11 cellular contexts compared by ENCODE assay signal in the genomic region with DNA sequence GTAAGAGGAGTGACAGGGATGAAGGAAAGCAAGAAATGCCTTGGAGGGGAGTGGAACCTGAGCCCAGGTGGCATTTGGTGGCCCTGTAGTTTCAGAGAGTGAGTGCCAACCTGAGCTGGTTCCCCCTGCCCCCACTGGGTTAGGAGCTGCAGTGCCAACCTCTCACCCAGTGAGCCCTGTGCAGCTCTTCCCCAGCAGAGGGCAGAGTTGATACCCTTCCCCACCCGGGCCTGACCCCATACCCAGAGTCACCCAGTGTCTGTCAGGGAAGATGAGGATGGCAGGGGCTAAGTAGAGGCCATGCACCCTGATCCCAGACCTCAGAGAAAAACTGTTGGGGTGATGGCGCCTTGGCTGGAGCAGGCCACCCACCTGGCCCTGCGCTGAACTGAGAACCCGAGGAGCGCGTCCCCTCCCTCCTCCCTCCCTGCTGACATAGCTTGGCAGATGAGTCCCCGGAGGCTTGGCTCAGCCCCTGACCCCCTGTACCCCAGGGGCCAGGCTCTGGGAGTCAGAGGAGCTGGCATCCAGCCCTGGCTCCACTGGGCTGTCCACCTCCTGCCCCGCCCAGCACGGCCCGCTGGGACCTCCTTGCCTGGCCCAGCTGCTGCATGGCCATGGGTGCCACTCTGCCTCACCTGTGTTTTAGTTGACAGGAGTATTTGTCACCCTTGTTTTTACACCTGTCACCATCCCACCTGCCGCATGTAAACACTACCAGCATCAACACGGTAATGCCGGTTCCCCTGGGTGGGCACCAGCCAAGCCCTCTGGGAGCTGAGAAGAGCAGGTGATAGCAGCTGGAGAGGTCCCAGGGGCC.
DNase-seq lines count a peak whose midpoint lies in the region; ATAC-seq, FAIRE-seq and TF ChIP-seq lines count a peak whose summit lies in the region.
"Had no signal": no experiment of that assay in that cellular context is flagged by ENCODE, and none has a peak within 500 bp of the region (broad histone marks: within the 10 kb centered on the region; RNA-seq: fewer than 3 reads in every experiment).

No MANE protein-coding gene starts in this region.

- no peak overlapping the region for H2AFZ ChIP-seq in OCI-LY1 (ENCODE audit: low read length)

- no peak overlapping the region for H3K27ac Mint-ChIP-seq in MCF 10A (ENCODE audit: low read depth, unreplicated experiment)
- H3K27ac Mint-ChIP-seq: activated naive CD8-positive, alpha-beta T cell treated with anti-CD3 and anti-CD28 coated beads, Interleukin-2, amount 50 U/mL, for 24 hours had no signal

- no peak for FAIRE-seq in RCC 7860 (lab: Jason Lieb, UNC)
- FAIRE-seq: G401.6 had no signal

- no peak overlapping the region for H3K4me2 ChIP-seq in OCI-LY1 (ENCODE audit: low read length)

- peak; percentile 93 for DNase-seq in COLO668 (lab: John Stamatoyannopoulos, UW; ENCODE audit: unreplicated experiment)
- DNase-seq in Jurkat, Clone E6-1 (ENCODE audit: low read depth, low spot score): peak; percentile 5
- no peak for DNase-seq in kidney epithelial cell (ENCODE audit: low read depth)
- no peak for DNase-seq in SKM-1 treated with dmso at 0.1 percent for 144 hours (lab: John Stamatoyannopoulos, UW; ENCODE audit: unreplicated experiment)
- no peak for DNase-seq in RCC 7860 (ENCODE audit: low spot score)
- no peak for DNase-seq in MCF 10A (ENCODE audit: unreplicated experiment)
- DNase-seq: activated naive CD8-positive, alpha-beta T cell treated with anti-CD3 and anti-CD28 coated beads, Interleukin-2, amount 50 U/mL, for 24 hours had no signal

- H4K20me1 ChIP-seq in OCI-LY1 (ENCODE audit: insufficient read depth, low read length): no peaks in the 10 kb centered on the region

- intact Hi-C loops in MCF 10A (cut with micrococcal nuclease): loop anchor here (10.0 kb wide), 2 partner anchors 457 to 847 kb away; no protein-coding TSS in a partner anchor

- ATAC-seq in HG02852 (IDR thresholded peaks at IDR 0.05; ENCODE audit: unreplicated experiment): no peak

- H3K27me3 ChIP-seq in OCI-LY1 (ENCODE audit: insufficient read depth, low read length) (no peaks in the 10 kb centered on the region), kidney epithelial cell (ENCODE audit: control insufficient read depth, insufficient read depth, low read length) (peaks cover 2% of the 10 kb centered on the region)

- CTCF ChIA-PET in MCF 10A (lab: Yijun Ruan, JAX): interaction anchor here (0.5 to 0.9 kb wide), 3 partner anchors 8 to 79 kb away, joined by 3 to 6 read pairs (median 3); no protein-coding TSS in a partner anchor

- BruUV-seq in MCF 10A (replicated peaks; lab: Mats Ljungman, UMichigan): no TSS peak

- no peak overlapping the region for H3K27ac ChIP-seq in OCI-LY1 (ENCODE audit: low read depth, low read length, poor library complexity, severe bottlenecking)
- H3K27ac ChIP-seq: thoracic aorta had no signal

- H3K4me1 ChIP-seq in OCI-LY1 (ENCODE audit: insufficient read depth, low read length, severe bottlenecking): no peaks in the 10 kb centered on the region

- no peak overlapping the region for H3K4me3 Mint-ChIP-seq in MCF 10A (ENCODE audit: unreplicated experiment)
- H3K4me3 Mint-ChIP-seq: activated naive CD8-positive, alpha-beta T cell treated with anti-CD3 and anti-CD28 coated beads, Interleukin-2, amount 50 U/mL, for 24 hours had no signal

- no peaks in the 10 kb centered on the region for H3F3A ChIP-seq in OCI-LY1 (ENCODE audit: insufficient read depth, low read length)

- H3K79me2 ChIP-seq in OCI-LY1 (ENCODE audit: insufficient read depth, low read length): no peaks in the 10 kb centered on the region

- H3K4me1 Mint-ChIP-seq in MCF 10A (ENCODE audit: insufficient read depth, unreplicated experiment): no peaks in the 10 kb centered on the region

- H3K27me3 Mint-ChIP-seq in MCF 10A (ENCODE audit: insufficient read depth, unreplicated experiment): peaks cover 40% of the 10 kb centered on the region

- TF ChIP-seq CTCF in OCI-LY1 (IDR thresholded peaks at IDR 0.05; ENCODE audit: low read length): peak; percentile 61
- peak; percentile 14 for TF ChIP-seq CTCF in kidney epithelial cell (IDR thresholded peaks at IDR 0.05; ENCODE audit: insufficient read depth, low read length, poor library complexity, severe bottlenecking)
- no peak for TF ChIP-seq CTCF in MCF 10A (IDR thresholded peaks at IDR 0.05; ENCODE audit: unreplicated experiment)

- no peaks in the 10 kb centered on the region for H3K9me2 ChIP-seq in OCI-LY1 (ENCODE audit: low read depth, low read length)

- no peak overlapping the region for H3K9ac ChIP-seq in OCI-LY1 (ENCODE audit: low read length)

- no peak overlapping the region for H3K4me3 ChIP-seq in Jurkat, Clone E6-1 (ENCODE audit: low read length)
- H3K4me3 ChIP-seq in OCI-LY1 (ENCODE audit: low read depth, low read length, poor library complexity, severe bottlenecking): no peak overlapping the region
- H3K4me3 ChIP-seq in kidney epithelial cell (ENCODE audit: low read depth, low read length): no peak overlapping the region
- H3K4me3 ChIP-seq: thoracic aorta had no signal

- POLR2A ChIA-PET in MCF 10A (lab: Yijun Ruan, JAX): no interaction called here

- H3K36me3 Mint-ChIP-seq in MCF 10A (ENCODE audit: insufficient read depth, unreplicated experiment): peaks cover 7% of the 10 kb centered on the region

- H3K9me3 ChIP-seq in OCI-LY1 (ENCODE audit: low read length): no peaks in the 10 kb centered on the region
- H3K9me3 ChIP-seq: thoracic aorta had no signal

- no peaks in the 10 kb centered on the region for H3K9me3 Mint-ChIP-seq in MCF 10A (ENCODE audit: unreplicated experiment)

- no peaks in the 10 kb centered on the region for H3K36me3 ChIP-seq in OCI-LY1 (ENCODE audit: insufficient read depth, low read length)
- no peaks in the 10 kb centered on the region for H3K36me3 ChIP-seq in kidney epithelial cell (ENCODE audit: control insufficient read depth, insufficient read depth, low read length)
- H3K36me3 ChIP-seq: thoracic aorta had no signal

Comparison
In these comparisons a context has a peak if more than half of its experiments do, and no peak if none do; other contexts are left out.
1. DNase-seq: peak in COLO668 (single experiment) and Jurkat, Clone E6-1 (single experiment); none in kidney epithelial cell (single experiment), SKM-1 treated with dmso at 0.1 percent for 144 hours (single experiment), RCC 7860 (single experiment) and MCF 10A (single experiment).